In genomic region chr10:21368728-21369425, GRCh38 we compare ENCODE assay signal across 20 cellular contexts.
DNase-seq lines count a peak whose midpoint lies in the region; ATAC-seq and TF ChIP-seq lines count a peak whose summit lies in the region.
"Had no signal": no experiment of that assay in that cellular context is flagged by ENCODE, and none has a peak within 500 bp of the region (broad histone marks: within the 10 kb centered on the region; RNA-seq: fewer than 3 reads in every experiment).

No MANE protein-coding gene starts in this region.

- CTCF ChIA-PET in IMR-90 (lab: Yijun Ruan, JAX): interaction anchor here (0.9 kb wide), 1 partner anchor 9 kb away, joined by 4 read pairs; no protein-coding TSS in a partner anchor

- peak overlapping the region; percentile 67; the same call in 1 of the 2 replicates for H2AK5ac ChIP-seq in IMR-90 (ENCODE audit: low read depth, low read length)

- no peak overlapping the region for H3K23ac ChIP-seq in IMR-90 (ENCODE audit: low read depth, low read length)

- TF ChIP-seq RAD21 in IMR-90 (IDR thresholded peaks at IDR 0.05; ENCODE audit: low read length): no peak

- 0 out of 2 replicates have a peak overlapping the region, but pooled peaks have one; percentile 3 for H4K91ac ChIP-seq in IMR-90 (ENCODE audit: insufficient read depth, low read depth, low read length)

- BruUV-seq in IMR-90 (replicated peaks; lab: Mats Ljungman, UMichigan): no TSS peak

- in situ Hi-C loops in IMR-90 (cut with MboI; ENCODE audit: low sequenced_read_pairs): no loop called here

- POLR2A ChIA-PET in IMR-90 (lab: Charles Lee; ENCODE audit: unreplicated experiment): no interaction called here

- ATAC-seq in IMR-90 (ENCODE audit: low read depth): no peak
- no peak for ATAC-seq in GM19328 (IDR thresholded peaks at IDR 0.05; ENCODE audit: unreplicated experiment)

- no peak overlapping the region for H3K18ac ChIP-seq in IMR-90 (ENCODE audit: low read depth, low read length)

- H2AFZ ChIP-seq in IMR-90 (replicated peaks; ENCODE audit: low read length, poor library complexity): peak overlapping the region; percentile 63

- DNase-seq in IMR-90 (peak; percentile 23), amniotic epithelial cell (ENCODE audit: low read depth) (peak; percentile 98), iris pigment epithelial cell (ENCODE audit: low read depth) (peak; percentile 87), putamen (ENCODE audit: low spot score) (peak; percentile 6), GM19238 (ENCODE audit: insufficient read length, low spot score) (no peak), inferior parietal cortex (ENCODE audit: extremely low spot score) (no peak)
- DNase-seq: activated CD8-positive, alpha-beta memory T cell treated with anti-CD3 and anti-CD28 coated beads, Interleukin-2, amount 50 U/mL, for 48 hours; activated naive CD4-positive, alpha-beta T cell treated with Interleukin-2 at 50 U/mL for 16 hours; C1 segment of cervical spinal cord; DMS 273 treated with DMSO at 0.1 percent for 48 hours; GF-D8; heart right ventricle; Karpas-422; NCI-H1105; occipital lobe; stimulated activated CD4-positive, alpha-beta T cell treated with anti-CD3 and anti-CD28 coated beads, Interleukin-4, amount 100 ng/mL, for 24 hours; stimulated activated CD8-positive, alpha-beta memory T cell treated with anti-CD3 and anti-CD28 coated beads, Interleukin-4, amount 100 ng/mL, for 48 hours; T1000 had no signal

- H3K4me3 ChIP-seq in IMR-90 (ENCODE audit: insufficient read depth, low read depth, low read length): no peak overlapping the region
- H3K4me3 ChIP-seq: heart right ventricle, suprapubic skin had no signal

- H2BK120ac ChIP-seq in IMR-90 (ENCODE audit: low read depth, low read length): peak overlapping the region; percentile 46; the same call in 1 of the 2 replicates

- H3K56ac ChIP-seq in IMR-90 (ENCODE audit: extremely low read depth, insufficient read depth, low read length): no peak overlapping the region

- no peaks in the 10 kb centered on the region for H3K9me1 ChIP-seq in IMR-90 (ENCODE audit: insufficient read depth, low read length)

- H2BK15ac ChIP-seq in IMR-90 (ENCODE audit: low read depth, low read length): no peak overlapping the region

- no peak overlapping the region for H3K9ac ChIP-seq in IMR-90 (ENCODE audit: low read depth, low read length)

- H3K14ac ChIP-seq in IMR-90 (replicated peaks; ENCODE audit: low read depth, low read length): no peak overlapping the region

- no peak overlapping the region for H3K4me2 ChIP-seq in IMR-90 (ENCODE audit: low read depth, low read length)

- H3K27ac ChIP-seq in IMR-90 (ENCODE audit: insufficient read depth, low read length): no peak overlapping the region
- H3K27ac ChIP-seq: heart right ventricle, suprapubic skin had no signal

- no peaks in the 10 kb centered on the region for H4K20me1 ChIP-seq in IMR-90 (ENCODE audit: insufficient read depth, low read length)

- no peaks in the 10 kb centered on the region for H3K36me3 ChIP-seq in IMR-90 (ENCODE audit: control insufficient read depth, insufficient read depth, low read length)
- H3K36me3 ChIP-seq: heart right ventricle, suprapubic skin had no signal

- H3K9me3 ChIP-seq in IMR-90 (ENCODE audit: control insufficient read depth, insufficient read depth, low read length): no peaks in the 10 kb centered on the region
- H3K9me3 ChIP-seq: heart right ventricle, suprapubic skin had no signal

- no peak overlapping the region for H2BK20ac ChIP-seq in IMR-90 (ENCODE audit: low read depth, low read length)

- no peak overlapping the region for H2BK5ac ChIP-seq in IMR-90 (ENCODE audit: low read depth, low read length, poor library complexity, severe bottlenecking)

- no peak for TF ChIP-seq POLR2A in IMR-90 (IDR thresholded peaks at IDR 0.05; ENCODE audit: low read depth, low read length)

- H2AK9ac ChIP-seq in IMR-90 (replicated peaks; ENCODE audit: low read depth, low read length, poor library complexity): no peak overlapping the region

- dilution Hi-C loops in IMR-90 (cut with HindIII; ENCODE audit: low sequenced_read_pairs, unreplicated experiment): no loop called here

- no peak overlapping the region for H4K5ac ChIP-seq in IMR-90 (ENCODE audit: low read depth, low read length)

- intact Hi-C loops in IMR-90 (cut with micrococcal nuclease): no loop called here

- WGBS in IMR-90 (ENCODE audit: extremely low coverage in 2 of 2, insufficient read length in 1 of 2), 2 experiments: no CpG with 5 or more reads among the region's 9 CpGs

- peaks cover 9% of the 10 kb centered on the region for H3K4me1 ChIP-seq in IMR-90 (ENCODE audit: control insufficient read depth, insufficient read depth, low read length)

- no peak for TF ChIP-seq CTCF in IMR-90 (conservative IDR thresholded peaks at IDR 0.05; ENCODE audit: low read depth, low read length)

- H3K79me1 ChIP-seq in IMR-90 (ENCODE audit: low read depth in 1 of 2, low read length in 2 of 2): no peaks in the 10 kb centered on the region

- H3K4ac ChIP-seq in IMR-90 (ENCODE audit: low read depth, low read length): peak overlapping the region; percentile 29; the same call in 1 of the 2 replicates

- no peaks in the 10 kb centered on the region for H3K27me3 ChIP-seq in IMR-90 (ENCODE audit: control insufficient read depth, insufficient read depth, low read length)
- H3K27me3 ChIP-seq: heart right ventricle, suprapubic skin had no signal

- peak overlapping the region in 1 of 2 experiments; percentile 30; a peak in 1 of 4 replicates for H4K8ac ChIP-seq in IMR-90 (ENCODE audit: low read depth in 2 of 2, low read length in 2 of 2)

TF ChIP-seq in IMR-90, 13 proteins besides CTCF, POLR2A, EP300 and RAD21:
- no peak for TF ChIP-seq NFE2L2 (IDR thresholded peaks at IDR 0.05; ENCODE audit: low read depth, low read length)
- TF ChIP-seq RFX5 (IDR thresholded peaks at IDR 0.05; ENCODE audit: low read depth, low read length): no peak
- TF ChIP-seq CHD1 (IDR thresholded peaks at IDR 0.05; ENCODE audit: low read depth, low read length): no peak
- no peak for TF ChIP-seq MXI1 (IDR thresholded peaks at IDR 0.05; ENCODE audit: borderline replicate concordance, low read depth, low read length)
- no peak for TF ChIP-seq SMC3 (IDR thresholded peaks at IDR 0.05; ENCODE audit: low read depth, low read length)
- no peak for TF ChIP-seq USF2 (IDR thresholded peaks at IDR 0.05; ENCODE audit: low read depth, low read length)
- no peak for TF ChIP-seq FOS (IDR thresholded peaks at IDR 0.05; ENCODE audit: low read depth, low read length)
- no peak for TF ChIP-seq BHLHE40 (IDR thresholded peaks at IDR 0.05; ENCODE audit: low read depth, low read length)
- TF ChIP-seq MAZ (IDR thresholded peaks at IDR 0.05; ENCODE audit: borderline replicate concordance, low read depth, low read length): no peak

Comparison
In these comparisons a context has a peak if more than half of its experiments do, and no peak if none do; other contexts are left out.
1. DNase-seq: peak in IMR-90 (single experiment), amniotic epithelial cell (single experiment), iris pigment epithelial cell (single experiment) and putamen (single experiment); none in GM19238 (single experiment) and inferior parietal cortex (single experiment).